12 cellular contexts compared by ENCODE assay signal in the genomic region with DNA sequence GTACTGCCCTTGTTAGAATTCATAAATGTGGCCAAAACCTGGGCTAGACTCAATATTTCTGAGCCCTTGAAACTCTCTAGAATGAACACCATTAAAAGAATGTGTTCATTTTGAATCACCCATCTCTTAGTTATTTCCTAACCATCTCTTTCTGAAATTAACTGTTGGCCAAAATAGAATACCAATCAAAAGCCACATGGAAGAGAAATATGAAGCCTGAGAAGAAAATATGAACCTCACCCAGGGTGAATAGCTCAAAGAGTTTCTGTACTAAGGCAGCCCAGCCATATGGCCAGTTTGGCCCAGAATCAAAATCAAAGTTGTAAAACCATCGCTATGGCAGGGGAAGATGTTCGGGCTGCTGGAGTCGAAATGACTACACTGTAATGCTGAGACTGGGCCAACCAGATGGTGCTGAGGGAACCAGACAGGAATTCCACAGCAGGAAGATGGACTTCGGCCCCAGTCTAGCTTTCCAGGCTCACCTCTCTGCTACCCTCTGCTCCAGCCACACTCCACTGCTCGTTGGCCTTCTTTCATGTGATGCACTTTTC.
A peak's percentile ranks its signal among the peaks of the same experiment; 100 is the strongest.
DNase-seq lines count a peak whose midpoint lies in the region; ATAC-seq and TF ChIP-seq lines count a peak whose summit lies in the region.
"Had no signal": no experiment of that assay in that cellular context is flagged by ENCODE, and none has a peak within 500 bp of the region (broad histone marks: within the 10 kb centered on the region; RNA-seq: fewer than 3 reads in every experiment).

No MANE protein-coding gene starts in this region.

- TF ChIP-seq EP300 in ovary (IDR thresholded peaks at IDR 0.05), result no peak

- POLR2A ChIA-PET in PC-9 (lab: Charles Lee; ENCODE audit: unreplicated experiment), result no interaction called here

- H3K4me1 ChIP-seq in testis (no peaks in the 10 kb centered on the region), ovary (ENCODE audit: insufficient read depth) (no peaks in the 10 kb centered on the region), PC-9 (replicated peaks; ENCODE audit: insufficient read depth) (no peaks in the 10 kb centered on the region)
- H3K4me1 ChIP-seq: spleen had no signal

- no peak overlapping the region for H3K4me2 ChIP-seq in PC-9
- H3K4me2 ChIP-seq: GM23338 had no signal

- H3K4me3 ChIP-seq in choroid plexus epithelial cell (ENCODE audit: low read depth, low read length) (no peak overlapping the region), testis (no peak overlapping the region), ovary (no peak overlapping the region), PC-9 (no peak overlapping the region)
- H3K4me3 ChIP-seq: GM23338, spleen had no signal

- H3K9me2 ChIP-seq in PC-9 (ENCODE audit: insufficient read depth), result no peaks in the 10 kb centered on the region; the same call in 1 of the 2 replicates

- 39 to 56% methylated on average over 5 of the region's 5 CpGs for WGBS in testis, 2 donors
- 22 to 29% (median 22%) methylated on average over 5 of the region's 5 CpGs for WGBS in ovary, 3 donors

- no peak overlapping the region for H2AFZ ChIP-seq in PC-9
- H2AFZ ChIP-seq: GM23338 had no signal

- no peaks in the 10 kb centered on the region for H3K36me3 ChIP-seq in testis (ENCODE audit: low read depth, missing control alignments)
- H3K36me3 ChIP-seq in ovary, result no peaks in the 10 kb centered on the region
- no peaks in the 10 kb centered on the region for H3K36me3 ChIP-seq in PC-9 (ENCODE audit: low read depth)
- H3K36me3 ChIP-seq: spleen had no signal

- no peaks in the 10 kb centered on the region for H3K79me2 ChIP-seq in PC-9 (ENCODE audit: low read depth)

- ATAC-seq in GM19452 (IDR thresholded peaks at IDR 0.05; ENCODE audit: unreplicated experiment), result no peak
- ATAC-seq: GM23338, PC-3 had no signal

- no TSS peak for BruUV-seq in PC-9 (replicated peaks; lab: Mats Ljungman, UMichigan)

- no peaks in the 10 kb centered on the region for H4K20me1 ChIP-seq in PC-9 (ENCODE audit: insufficient read depth)

- CTCF ChIA-PET in PC-9 (lab: Charles Lee), result no interaction called here

- intact Hi-C loops in testis (cut with DNase I; ENCODE audit: low total_unique reads), result no loop called here
- intact Hi-C loops in ovary (cut with DNase I), result no loop called here
- intact Hi-C loops in PC-9 (cut with micrococcal nuclease; ENCODE audit: unreplicated experiment), result no loop called here

- H3K27me3 ChIP-seq in testis, result no peaks in the 10 kb centered on the region
- no peaks in the 10 kb centered on the region for H3K27me3 ChIP-seq in ovary
- no peaks in the 10 kb centered on the region for H3K27me3 ChIP-seq in PC-9 (ENCODE audit: insufficient read depth, low read depth)
- H3K27me3 ChIP-seq: spleen had no signal

- H3F3A ChIP-seq in PC-9 (ENCODE audit: insufficient read depth, low read depth), result no peaks in the 10 kb centered on the region

- TF ChIP-seq POLR2A in testis (IDR thresholded peaks at IDR 0.05) (no peak), ovary (IDR thresholded peaks at IDR 0.05) (no peak)

- peak; percentile 95 for DNase-seq in AG09319 (ENCODE audit: extremely low read depth, low read depth)
- peak; percentile 22 for DNase-seq in LoVo (ENCODE audit: low spot score)
- DNase-seq in choroid plexus epithelial cell (ENCODE audit: low read depth), result peak; percentile 94
- DNase-seq in mucosa of gallbladder (ENCODE audit: low spot score), result peak; percentile 77
- no peak for DNase-seq in testis
- no peak for DNase-seq in ovary
- no peak for DNase-seq in PC-9
- DNase-seq: PC-3, spleen, T1000 had no signal

- H3K27ac ChIP-seq in testis (no peak overlapping the region), ovary (no peak overlapping the region), PC-9 (no peak overlapping the region)
- H3K27ac ChIP-seq: spleen had no signal

- TF ChIP-seq CTCF in AG09319 (IDR thresholded peaks at IDR 0.05; ENCODE audit: low read depth, low read length) (no peak), choroid plexus epithelial cell (conservative IDR thresholded peaks at IDR 0.05; ENCODE audit: low read depth, low read length) (no peak), testis (IDR thresholded peaks at IDR 0.05) (no peak), ovary (IDR thresholded peaks at IDR 0.05) (no peak), PC-9 (conservative IDR thresholded peaks at IDR 0.05) (no peak)

- H3K9me3 ChIP-seq in testis (no peaks in the 10 kb centered on the region), ovary (no peaks in the 10 kb centered on the region), PC-9 (ENCODE audit: insufficient read depth, low read depth) (no peaks in the 10 kb centered on the region)
- H3K9me3 ChIP-seq: spleen had no signal

Comparison
In these comparisons a context has a peak if more than half of its experiments do, and no peak if none do; other contexts are left out.
1. DNase-seq: peak in AG09319 (single experiment), LoVo (single experiment), choroid plexus epithelial cell (single experiment) and mucosa of gallbladder (single experiment); none in testis (single experiment), ovary (0 of 5) and PC-9 (0 of 2).